Comparison of ENCODE assay signal across 1 cellular context in genomic region chr13:111004444-111004843, GRCh38.
TF ChIP-seq lines count a peak whose summit lies in the region.

No MANE protein-coding gene starts in this region.

TF ChIP-seq in GM23338, 12 proteins besides CTCF, POLR2A, EP300 and RAD21:
- TF ChIP-seq ETS1 (IDR thresholded peaks at IDR 0.05) (no peak), NANOG (IDR thresholded peaks at IDR 0.05; ENCODE audit: borderline replicate concordance) (no peak), ZNF331 (CRISPR knock-in tag; IDR thresholded peaks at IDR 0.05; ENCODE audit: low read depth) (no peak), REST (IDR thresholded peaks at IDR 0.05; ENCODE audit: unreplicated experiment) (no peak), ZNF462 (CRISPR knock-in tag; IDR thresholded peaks at IDR 0.05) (no peak), CREB1 (CRISPR knock-in tag; IDR thresholded peaks at IDR 0.05; ENCODE audit: low read depth) (no peak), JUNB (IDR thresholded peaks at IDR 0.05; ENCODE audit: unreplicated experiment) (no peak), STAT1 (IDR thresholded peaks at IDR 0.05; ENCODE audit: unreplicated experiment) (no peak), POLR2AphosphoS5 (IDR thresholded peaks at IDR 0.05; ENCODE audit: low read depth) (no peak), EZH2phosphoT487 (IDR thresholded peaks at IDR 0.05; ENCODE audit: unreplicated experiment) (no peak), EZH2 (IDR thresholded peaks at IDR 0.05; ENCODE audit: low read depth, unreplicated experiment) (no peak), ZNF114 (CRISPR knock-in tag; IDR thresholded peaks at IDR 0.05) (no peak)
